13 cellular contexts compared by ENCODE assay signal in the genomic region with DNA sequence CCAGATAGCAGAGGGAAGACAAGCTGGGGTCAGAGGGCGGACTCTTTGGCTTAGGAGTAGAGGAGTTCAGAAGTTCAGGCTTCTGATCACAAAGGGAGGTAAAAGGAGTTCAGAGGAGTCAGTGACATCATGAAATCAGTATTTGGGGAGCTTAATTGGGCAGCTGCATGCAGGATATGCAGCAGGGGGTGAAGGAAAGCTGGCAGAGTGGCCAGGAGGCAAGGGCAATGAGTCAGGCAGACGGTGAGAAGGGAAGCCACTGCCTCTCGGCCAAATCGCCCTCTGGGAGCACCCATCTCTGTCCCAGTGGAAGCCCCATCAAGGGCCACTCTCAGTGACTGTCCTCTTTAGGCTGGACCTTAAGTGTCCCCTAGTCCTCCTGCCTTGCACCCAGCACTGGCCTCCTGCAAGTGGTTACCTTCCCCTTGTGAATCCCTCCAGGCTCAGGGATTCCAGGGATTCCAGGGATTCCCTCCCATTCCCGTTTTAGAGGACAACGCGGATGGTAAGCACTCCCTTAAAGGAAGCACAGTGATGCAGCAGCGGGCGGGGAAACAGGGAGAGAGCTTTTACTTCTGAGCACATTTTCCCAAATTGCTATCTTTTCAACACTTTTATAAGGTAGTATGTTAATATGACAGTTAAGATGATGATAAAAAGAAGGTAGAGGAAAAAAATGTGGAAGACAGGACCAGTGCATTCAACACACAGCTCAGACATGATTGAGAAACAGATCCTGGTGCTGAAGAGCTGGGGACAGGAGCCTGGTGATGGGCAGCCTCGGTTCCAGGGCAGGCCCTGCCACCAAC.
DNase-seq lines count a peak whose midpoint lies in the region; ATAC-seq, FAIRE-seq and TF ChIP-seq lines count a peak whose summit lies in the region.
"Had no signal": no experiment of that assay in that cellular context is flagged by ENCODE, and none has a peak within 500 bp of the region (broad histone marks: within the 10 kb centered on the region; RNA-seq: fewer than 3 reads in every experiment).

No MANE protein-coding gene starts in this region.

- no peak for TF ChIP-seq CTCF in AG10803 (conservative IDR thresholded peaks at IDR 0.05; ENCODE audit: low read length)
- TF ChIP-seq CTCF in bronchial epithelial cell (IDR thresholded peaks at IDR 0.05; ENCODE audit: insufficient read depth, low read length, severe bottlenecking), result no peak
- no peak for TF ChIP-seq CTCF in endothelial cell (IDR thresholded peaks at IDR 0.05; ENCODE audit: unreplicated experiment)
- no peak for TF ChIP-seq CTCF in upper lobe of right lung (IDR thresholded peaks at IDR 0.05)

- H3K27me3 Mint-ChIP-seq in T-helper 17 cell (peaks cover 37% of the 10 kb centered on the region), endothelial cell (ENCODE audit: unreplicated experiment) (peaks cover 3% of the 10 kb centered on the region)
- H3K27me3 Mint-ChIP-seq in activated T-cell treated with anti-CD3 and anti-CD28 coated beads, Interleukin-2, amount 50 U/mL, for 72 hours (ENCODE audit: low read depth), result peaks cover 30% of the 10 kb centered on the region

- H3K9ac ChIP-seq in HUES6 (ENCODE audit: low read length), result peak overlapping the region; percentile 61

- H3K36me3 Mint-ChIP-seq in T-helper 17 cell (ENCODE audit: low read depth), result no peaks in the 10 kb centered on the region
- no peaks in the 10 kb centered on the region for H3K36me3 Mint-ChIP-seq in endothelial cell (ENCODE audit: low read depth, unreplicated experiment)
- peaks cover 0 to 1% of the 10 kb centered on the region in 2 donors for H3K36me3 Mint-ChIP-seq in activated T-cell treated with anti-CD3 and anti-CD28 coated beads, Interleukin-2, amount 50 U/mL, for 72 hours (ENCODE audit: insufficient read depth in 2 of 2)
- H3K36me3 Mint-ChIP-seq: activated naive CD8-positive, alpha-beta T cell treated with anti-CD3 and anti-CD28 coated beads, Interleukin-2, amount 10 ng/mL, durations not matched to agents 7 days and 5 days had no signal

- no peaks in the 10 kb centered on the region for H3K9me3 ChIP-seq in HUES6 (ENCODE audit: control insufficient read depth, insufficient read depth, low read depth, low read length)
- no peaks in the 10 kb centered on the region for H3K9me3 ChIP-seq in mesodermal cell (ENCODE audit: control insufficient read depth, low read length)
- H3K9me3 ChIP-seq in T-helper 17 cell (ENCODE audit: control insufficient read depth, low read length, poor library complexity, severe bottlenecking), result no peaks in the 10 kb centered on the region
- H3K9me3 ChIP-seq in upper lobe of right lung, result no peaks in the 10 kb centered on the region

- intact Hi-C loops in upper lobe of right lung (cut with DNase I), result no loop called here

- H3K27me3 ChIP-seq in HUES6 (ENCODE audit: control insufficient read depth, insufficient read depth, low read length), result 0 out of 2 replicates have a peak, but pooled peaks cover 5% of the 10 kb centered on the region
- no peaks in the 10 kb centered on the region for H3K27me3 ChIP-seq in bronchial epithelial cell (ENCODE audit: control insufficient read depth, insufficient read depth, low read length)
- no peaks in the 10 kb centered on the region for H3K27me3 ChIP-seq in upper lobe of right lung

- DNase-seq in AG10803 (ENCODE audit: low read depth) (peak; percentile 75), bronchial epithelial cell (ENCODE audit: low read depth) (peak; percentile 37), T-helper 17 cell (no peak), endothelial cell (ENCODE audit: low spot score) (no peak), upper lobe of right lung (no peak)
- DNase-seq in activated T-cell treated with anti-CD3 and anti-CD28 coated beads, Interleukin-2, amount 50 U/mL, for 72 hours, result no peak
- DNase-seq: activated CD4-positive, alpha-beta T cell treated with anti-CD3 and anti-CD28 coated beads for 1 hour; activated naive CD8-positive, alpha-beta T cell treated with anti-CD3 and anti-CD28 coated beads, Interleukin-2, amount 10 ng/mL, durations not matched to agents 7 days and 5 days; Calu3; Kasumi-1 had no signal

- H3K4me1 Mint-ChIP-seq in T-helper 17 cell (no peaks in the 10 kb centered on the region), endothelial cell (ENCODE audit: unreplicated experiment) (peaks cover 17% of the 10 kb centered on the region)
- H3K4me1 Mint-ChIP-seq in activated T-cell treated with anti-CD3 and anti-CD28 coated beads, Interleukin-2, amount 50 U/mL, for 72 hours (ENCODE audit: low read depth), result no peaks in the 10 kb centered on the region
- H3K4me1 Mint-ChIP-seq: activated naive CD8-positive, alpha-beta T cell treated with anti-CD3 and anti-CD28 coated beads, Interleukin-2, amount 10 ng/mL, durations not matched to agents 7 days and 5 days had no signal

- H3K4me3 Mint-ChIP-seq in T-helper 17 cell, result no peak overlapping the region
- no peak overlapping the region for H3K4me3 Mint-ChIP-seq in endothelial cell (ENCODE audit: unreplicated experiment)
- H3K4me3 Mint-ChIP-seq in activated T-cell treated with anti-CD3 and anti-CD28 coated beads, Interleukin-2, amount 50 U/mL, for 72 hours, result no peak overlapping the region
- H3K4me3 Mint-ChIP-seq: activated naive CD8-positive, alpha-beta T cell treated with anti-CD3 and anti-CD28 coated beads, Interleukin-2, amount 10 ng/mL, durations not matched to agents 7 days and 5 days had no signal

- no peaks in the 10 kb centered on the region for H3K9me3 Mint-ChIP-seq in endothelial cell (ENCODE audit: unreplicated experiment)
- H3K9me3 Mint-ChIP-seq in activated T-cell treated with anti-CD3 and anti-CD28 coated beads, Interleukin-2, amount 50 U/mL, for 72 hours, result no peaks in the 10 kb centered on the region
- H3K9me3 Mint-ChIP-seq: activated naive CD8-positive, alpha-beta T cell treated with anti-CD3 and anti-CD28 coated beads, Interleukin-2, amount 10 ng/mL, durations not matched to agents 7 days and 5 days; nephron had no signal

- FAIRE-seq in bronchial epithelial cell (lab: Jason Lieb, UNC), result no peak

- WGBS in mesodermal cell (ENCODE audit: insufficient coverage in 2 of 2), 2 experiments, result 19 to 33% methylated on average over 5 to 8 of the region's 10 CpGs

- H3K36me3 ChIP-seq in HUES6 (ENCODE audit: control insufficient read depth, insufficient read depth, low read length) (no peaks in the 10 kb centered on the region), bronchial epithelial cell (ENCODE audit: control insufficient read depth, insufficient read depth, low read length) (no peaks in the 10 kb centered on the region), mesodermal cell (ENCODE audit: control insufficient read depth, insufficient read depth, low read length) (no peaks in the 10 kb centered on the region), upper lobe of right lung (no peaks in the 10 kb centered on the region)

- H3K4me1 ChIP-seq in HUES6 (ENCODE audit: control insufficient read depth, insufficient read depth, low read length) (peaks cover 31% of the 10 kb centered on the region), mesodermal cell (ENCODE audit: control insufficient read depth, insufficient read depth, low read length, poor library complexity, severe bottlenecking) (peaks cover 19% of the 10 kb centered on the region), upper lobe of right lung (no peaks in the 10 kb centered on the region)

- H3K27ac Mint-ChIP-seq in T-helper 17 cell, result no peak overlapping the region
- H3K27ac Mint-ChIP-seq in endothelial cell (ENCODE audit: unreplicated experiment), result no peak overlapping the region
- H3K27ac Mint-ChIP-seq in activated T-cell treated with anti-CD3 and anti-CD28 coated beads, Interleukin-2, amount 50 U/mL, for 72 hours, result no peak overlapping the region
- H3K27ac Mint-ChIP-seq: activated naive CD8-positive, alpha-beta T cell treated with anti-CD3 and anti-CD28 coated beads, Interleukin-2, amount 10 ng/mL, durations not matched to agents 7 days and 5 days; nephron had no signal

- H3K27ac ChIP-seq in HUES6 (ENCODE audit: low read depth, low read length), result peak overlapping the region; percentile 52
- peak overlapping the region; percentile 76 for H3K27ac ChIP-seq in mesodermal cell (ENCODE audit: low read depth, low read length, severe bottlenecking)
- no peak overlapping the region for H3K27ac ChIP-seq in upper lobe of right lung

- ATAC-seq in T-helper 17 cell (no peak), upper lobe of right lung (no peak)
- no peak for ATAC-seq in activated T-cell treated with anti-CD3 and anti-CD28 coated beads, Interleukin-2, amount 50 U/mL, for 72 hours (replicated peaks in 1 of 2)

- no peak overlapping the region for H3K4me3 ChIP-seq in AG10803 (ENCODE audit: low read length)
- H3K4me3 ChIP-seq in HUES6 (ENCODE audit: low read depth, low read length), result peak overlapping the region; percentile 20; the same call in 1 of the 2 replicates
- no peak overlapping the region for H3K4me3 ChIP-seq in bronchial epithelial cell (ENCODE audit: low read depth, low read length)
- H3K4me3 ChIP-seq in mesodermal cell (ENCODE audit: extremely low read depth, insufficient read depth, low read length, poor library complexity, severe bottlenecking), result no peak overlapping the region
- no peak overlapping the region for H3K4me3 ChIP-seq in upper lobe of right lung

Comparison
In these comparisons a context has a peak if more than half of its experiments do, and no peak if none do; other contexts are left out.
1. DNase-seq: peak in AG10803 (single experiment) and bronchial epithelial cell (single experiment); none in T-helper 17 cell (0 of 3), endothelial cell (single experiment), upper lobe of right lung (single experiment) and activated T-cell treated with anti-CD3 and anti-CD28 coated beads, Interleukin-2, amount 50 U/mL, for 72 hours (0 of 2).